ENCODE assay signal across 8 cellular contexts in the genomic region with DNA sequence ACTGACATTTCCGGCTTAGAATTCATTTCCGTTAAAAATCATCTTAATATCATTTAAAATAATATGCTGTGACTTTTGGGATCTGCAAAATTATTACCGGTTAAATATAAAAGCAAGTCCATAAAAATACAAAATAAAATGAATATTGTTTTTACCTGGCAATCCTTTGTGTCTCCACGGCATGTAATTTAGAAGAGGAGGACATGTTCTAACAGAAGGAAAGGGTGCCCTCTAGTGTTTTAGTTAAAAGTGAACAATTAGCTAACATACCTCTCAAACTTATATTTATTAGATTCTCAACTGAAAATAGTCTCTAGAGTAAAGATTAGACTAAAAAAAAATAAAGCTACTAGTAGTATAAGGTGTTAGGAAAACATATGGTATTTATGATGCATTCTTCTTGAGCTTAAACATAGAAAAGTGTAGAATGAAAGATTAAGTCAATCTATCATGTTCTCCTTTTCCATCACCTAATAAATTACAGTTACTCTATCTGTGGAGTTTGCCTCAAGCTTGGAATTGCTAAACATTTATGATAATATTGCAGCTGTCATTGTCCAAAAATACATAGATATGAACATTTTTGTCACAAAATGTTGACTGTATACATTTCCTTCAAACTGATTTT.
DNase-seq lines count a peak whose midpoint lies in the region; ATAC-seq, FAIRE-seq and TF ChIP-seq lines count a peak whose summit lies in the region.

No MANE protein-coding gene starts in this region.

- TF ChIP-seq CTCF in astrocyte of the cerebellum (IDR thresholded peaks at IDR 0.05; ENCODE audit: low read depth, low read length, missing control alignments) (peak; percentile 37), type B pancreatic cell (conservative IDR thresholded peaks at IDR 0.05) (peak; percentile 88)

- peak; percentile 96 for FAIRE-seq in G401.6 (lab: Jason Lieb, UNC)

- H3K4me3 ChIP-seq in astrocyte of the cerebellum (ENCODE audit: low read depth, low read length) = no peak overlapping the region

- TF ChIP-seq POLR2A in GM18505 (IDR thresholded peaks at IDR 0.05; ENCODE audit: borderline replicate concordance, extremely low read depth, insufficient read depth, insufficient read length) = no peak

- H3K9me3 Mint-ChIP-seq in type B pancreatic cell = peaks cover 5% of the 10 kb centered on the region
- H3K9me3 Mint-ChIP-seq in stimulated activated effector memory CD8-positive, alpha-beta T cell treated with anti-CD3 and anti-CD28 coated beads, Interleukin-12 subunit alpha, Interleukin-12 subunit beta, amount 100 ng/mL, for 72 hours = peaks cover 5% of the 10 kb centered on the region

- no peaks in the 10 kb centered on the region for H3K4me1 Mint-ChIP-seq in type B pancreatic cell (ENCODE audit: unreplicated experiment)
- H3K4me1 Mint-ChIP-seq in stimulated activated effector memory CD8-positive, alpha-beta T cell treated with anti-CD3 and anti-CD28 coated beads, Interleukin-12 subunit alpha, Interleukin-12 subunit beta, amount 100 ng/mL, for 72 hours = no peaks in the 10 kb centered on the region

- no peaks in the 10 kb centered on the region for H3K36me3 Mint-ChIP-seq in type B pancreatic cell
- no peaks in the 10 kb centered on the region for H3K36me3 Mint-ChIP-seq in stimulated activated effector memory CD8-positive, alpha-beta T cell treated with anti-CD3 and anti-CD28 coated beads, Interleukin-12 subunit alpha, Interleukin-12 subunit beta, amount 100 ng/mL, for 72 hours

- no peak overlapping the region for H3K4me3 Mint-ChIP-seq in type B pancreatic cell
- H3K4me3 Mint-ChIP-seq in stimulated activated effector memory CD8-positive, alpha-beta T cell treated with anti-CD3 and anti-CD28 coated beads, Interleukin-12 subunit alpha, Interleukin-12 subunit beta, amount 100 ng/mL, for 72 hours = no peak overlapping the region

- H3K27ac Mint-ChIP-seq in type B pancreatic cell = no peak overlapping the region
- no peak overlapping the region for H3K27ac Mint-ChIP-seq in stimulated activated effector memory CD8-positive, alpha-beta T cell treated with anti-CD3 and anti-CD28 coated beads, Interleukin-12 subunit alpha, Interleukin-12 subunit beta, amount 100 ng/mL, for 72 hours

- H3K27me3 Mint-ChIP-seq in type B pancreatic cell = no peaks in the 10 kb centered on the region

- peak; percentile 18 to 31 for DNase-seq in NCI-H1930 (lab: John Stamatoyannopoulos, UW)
- peak; percentile 23 for DNase-seq in astrocyte of the cerebellum (ENCODE audit: low read depth)
- DNase-seq in iPS-NIHi7 (ENCODE audit: extremely low spot score) = peak; percentile 43
- DNase-seq in type B pancreatic cell (ENCODE audit: extremely low spot score, unreplicated experiment) = no peak
- DNase-seq in stimulated activated effector memory CD8-positive, alpha-beta T cell treated with anti-CD3 and anti-CD28 coated beads, Interleukin-12 subunit alpha, Interleukin-12 subunit beta, amount 100 ng/mL, for 72 hours (ENCODE audit: low spot score in 2 of 2) = no peak

- ATAC-seq in HG02642 (IDR thresholded peaks at IDR 0.05; ENCODE audit: poor library complexity, unreplicated experiment) = peak; percentile 63
- no peak for ATAC-seq in stimulated activated effector memory CD8-positive, alpha-beta T cell treated with anti-CD3 and anti-CD28 coated beads, Interleukin-12 subunit alpha, Interleukin-12 subunit beta, amount 100 ng/mL, for 72 hours
- ATAC-seq in GM18505 (IDR thresholded peaks at IDR 0.05; ENCODE audit: unreplicated experiment) = no peak

- in situ Hi-C loops in astrocyte of the cerebellum (cut with HindIII; ENCODE audit: low sequenced_read_pairs) = no loop called here

Comparison
In these comparisons a context has a peak if more than half of its experiments do, and no peak if none do; other contexts are left out.
1. DNase-seq: peak in NCI-H1930 (2 of 2), astrocyte of the cerebellum (single experiment) and iPS-NIHi7 (single experiment); none in type B pancreatic cell (single experiment) and stimulated activated effector memory CD8-positive, alpha-beta T cell treated with anti-CD3 and anti-CD28 coated beads, Interleukin-12 subunit alpha, Interleukin-12 subunit beta, amount 100 ng/mL, for 72 hours (0 of 2).